2 cellular contexts compared by ENCODE assay signal in genomic region chr6:89069536-89070163, GRCh38.
A peak's percentile ranks its signal among the peaks of the same experiment; 100 is the strongest.
TF ChIP-seq lines count a peak whose summit lies in the region.

No MANE protein-coding gene starts in this region.

TF ChIP-seq in HepG2, 621 proteins besides CTCF, POLR2A, EP300 and RAD21:
- TF ChIP-seq KLF16 (CRISPR knock-in tag; IDR thresholded peaks at IDR 0.05) (no peak), NR2F1 (CRISPR knock-in tag; IDR thresholded peaks at IDR 0.05) (0 out of 4 replicates have a peak, but pooled peaks of 1 of the 2 experiments have one; percentile 22), ZNF512 (CRISPR knock-in tag; IDR thresholded peaks at IDR 0.05) (0 out of 2 replicates have a peak, but pooled peaks have one; percentile 69), NR2F6 (IDR thresholded peaks at IDR 0.05) (no peak), NR2F6 (CRISPR knock-in tag; IDR thresholded peaks at IDR 0.05) (peak; percentile 35; the same call in 1 of the 2 replicates), HOXA3 (CRISPR knock-in tag; IDR thresholded peaks at IDR 0.05) (no peak), RARA (CRISPR knock-in tag; IDR thresholded peaks at IDR 0.05) (peak; percentile 22; the same call in 1 of the 2 replicates), TEAD3 (CRISPR knock-in tag; optimal IDR thresholded peaks at IDR 0.05; ENCODE audit: borderline replicate concordance) (peak; percentile 55), BRF2 (CRISPR knock-in tag; IDR thresholded peaks at IDR 0.05) (no peak)
TF ChIP-seq in HepG2: peak in this region for 5.

TF ChIP-seq in SK-N-SH, 30 proteins besides CTCF, POLR2A, EP300 and RAD21:
- no peak for TF ChIP-seq CHD2 (IDR thresholded peaks at IDR 0.05; ENCODE audit: low read length, partially characterized antibody)
- no peak for TF ChIP-seq IRF3 (IDR thresholded peaks at IDR 0.05; ENCODE audit: low read depth, low read length)
- TF ChIP-seq NRF1 (IDR thresholded peaks at IDR 0.05; ENCODE audit: low read depth, low read length), result no peak
- TF ChIP-seq FOXM1 (IDR thresholded peaks at IDR 0.05; ENCODE audit: low read depth), result no peak
- no peak for TF ChIP-seq GABPA (IDR thresholded peaks at IDR 0.05; ENCODE audit: low read depth)
- TF ChIP-seq RXRA (IDR thresholded peaks at IDR 0.05; ENCODE audit: borderline replicate concordance, low read depth), result no peak
- no peak for TF ChIP-seq REST (IDR thresholded peaks at IDR 0.05; ENCODE audit: low read depth, low read length)
- no peak for TF ChIP-seq MEF2A (IDR thresholded peaks at IDR 0.05; ENCODE audit: borderline replicate concordance, low read depth)
